ENCODE assay signal across 14 cellular contexts in genomic region chr4:42489095-42489494, GRCh38.
DNase-seq lines count a peak whose midpoint lies in the region; ATAC-seq and TF ChIP-seq lines count a peak whose summit lies in the region.
"Had no signal": no experiment of that assay in that cellular context is flagged by ENCODE, and none has a peak within 500 bp of the region (broad histone marks: within the 10 kb centered on the region; RNA-seq: fewer than 3 reads in every experiment).

No MANE protein-coding gene starts in this region.

- no peak for TF ChIP-seq POLR2A in vagina (IDR thresholded peaks at IDR 0.05)

- peak overlapping the region; percentile 43 for H3K4me3 ChIP-seq in GM06990 (replicated peaks; ENCODE audit: low read depth, low read length)
- no peak overlapping the region for H3K4me3 ChIP-seq in tibial artery
- H3K4me3 ChIP-seq in vagina = no peak overlapping the region
- H3K4me3 ChIP-seq: A549, left ventricle myocardium inferior, testis had no signal

- H3K36me3 ChIP-seq in GM06990 (ENCODE audit: control insufficient read depth, insufficient read depth, low read length) = no peaks in the 10 kb centered on the region; the same call in none of the 2 replicates
- no peaks in the 10 kb centered on the region for H3K36me3 ChIP-seq in tibial artery
- no peaks in the 10 kb centered on the region for H3K36me3 ChIP-seq in vagina
- H3K36me3 ChIP-seq: left ventricle myocardium inferior had no signal

- peak; percentile 69 for ATAC-seq in HG02610 (IDR thresholded peaks at IDR 0.05; ENCODE audit: unreplicated experiment)
- peak; percentile 68 for ATAC-seq in HG03378 (IDR thresholded peaks at IDR 0.05; ENCODE audit: unreplicated experiment)
- ATAC-seq: A549 had no signal

- H3K9me3 ChIP-seq in tibial artery (no peaks in the 10 kb centered on the region), vagina (no peaks in the 10 kb centered on the region)
- H3K9me3 ChIP-seq: A549, left ventricle myocardium inferior, testis had no signal

- no peak for TF ChIP-seq CTCF in GM06990 (IDR thresholded peaks at IDR 0.05; ENCODE audit: insufficient read depth, low read length, poor library complexity, severe bottlenecking)
- TF ChIP-seq CTCF in tibial artery (IDR thresholded peaks at IDR 0.05) = no peak
- no peak for TF ChIP-seq CTCF in vagina (IDR thresholded peaks at IDR 0.05)

- intact Hi-C loops in tibial artery (cut with DNase I; ENCODE audit: low total_unique reads) (no loop called here), vagina (cut with DNase I) (no loop called here)

- H3K4me1 ChIP-seq in tibial artery (no peaks in the 10 kb centered on the region), vagina (no peaks in the 10 kb centered on the region)
- H3K4me1 ChIP-seq: A549, left ventricle myocardium inferior, parathyroid adenoma, testis had no signal

- DNase-seq in GM06990 (ENCODE audit: extremely low read depth, insufficient read length) = peak; percentile 50
- DNase-seq in GM19238 (ENCODE audit: insufficient read length, low spot score) = peak; percentile 18
- DNase-seq in mucosa of gallbladder (ENCODE audit: low spot score) = no peak
- no peak for DNase-seq in tibial artery
- DNase-seq in activated CD4-positive, alpha-beta T cell treated with anti-CD3 and anti-CD28 coated beads for 48 hours = no peak
- DNase-seq in vagina (ENCODE audit: extremely low spot score in 2 of 2) = no peak
- DNase-seq: activated T-cell treated with anti-CD3 and anti-CD28 coated beads for 4 hours, DND-41, left ventricle myocardium inferior, testis had no signal

- H3K27me3 ChIP-seq in GM06990 (replicated peaks; ENCODE audit: control insufficient read depth, insufficient read depth, low read length) (no peaks in the 10 kb centered on the region), tibial artery (no peaks in the 10 kb centered on the region), vagina (no peaks in the 10 kb centered on the region)
- H3K27me3 ChIP-seq: testis had no signal

- H3K27ac ChIP-seq in tibial artery (no peak overlapping the region), vagina (no peak overlapping the region)
- H3K27ac ChIP-seq: A549, left ventricle myocardium inferior, parathyroid adenoma, testis had no signal

Comparison
In these comparisons a context has a peak if more than half of its experiments do, and no peak if none do; other contexts are left out.
1. DNase-seq: peak in GM06990 (single experiment) and GM19238 (single experiment); none in mucosa of gallbladder (single experiment), tibial artery (0 of 2), activated CD4-positive, alpha-beta T cell treated with anti-CD3 and anti-CD28 coated beads for 48 hours (single experiment) and vagina (0 of 2).